Comparison of ENCODE assay signal across 13 cellular contexts in the genomic region with DNA sequence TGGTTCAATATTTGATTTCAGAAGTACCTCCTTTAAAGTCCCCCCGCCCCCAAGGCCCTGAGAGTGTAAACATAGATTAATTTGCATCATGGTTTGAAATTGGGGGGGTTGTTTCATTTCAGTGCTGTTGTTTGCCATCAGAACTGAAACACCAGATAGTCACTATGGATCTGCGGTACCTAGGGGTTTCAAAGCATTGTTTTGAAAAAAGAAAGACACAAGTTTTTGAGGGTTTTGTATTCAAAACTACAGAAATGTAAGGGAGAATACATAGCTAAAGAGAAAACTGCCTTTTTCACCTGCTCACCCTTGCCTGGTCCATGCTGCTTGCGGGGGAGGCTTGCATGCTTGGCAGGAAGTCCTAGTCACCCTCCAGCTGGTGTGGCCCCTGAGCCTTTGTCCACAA. TPM values are rescaled to one million over a fixed set of nuclear protein-coding genes. Genes with fewer than 3 reads are reported as not detected.
DNase-seq lines count a peak whose midpoint lies in the region; ATAC-seq, FAIRE-seq and TF ChIP-seq lines count a peak whose summit lies in the region.
"Had no signal": no experiment of that assay in that cellular context is flagged by ENCODE, and none has a peak within 500 bp of the region (broad histone marks: within the 10 kb centered on the region; RNA-seq: fewer than 3 reads in every experiment).

No MANE protein-coding gene starts in this region.

- no peak overlapping the region for H2BK15ac ChIP-seq in H1 (ENCODE audit: low read length)

- no peaks in the 10 kb centered on the region for H3K23me2 ChIP-seq in H1 (ENCODE audit: low read depth, low read length)

- H4K5ac ChIP-seq in H1 (ENCODE audit: insufficient read length, low read depth, low read length), result no peak overlapping the region

- no peak overlapping the region for H4K91ac ChIP-seq in H1 (replicated peaks; ENCODE audit: insufficient read length, low read length)

- TF ChIP-seq POLR2A in H1 (IDR thresholded peaks at IDR 0.05; ENCODE audit: control extremely low read depth in 1 of 2, low read depth in 2 of 2, low read length in 2 of 2), result no peak

- H2BK5ac ChIP-seq in H1 (ENCODE audit: low read depth, low read length), result peak overlapping the region; percentile 4; the same call in 1 of the 2 replicates

- CTCF ChIA-PET in H1 (lab: Charles Lee; ENCODE audit: partially characterized antibody), result interaction anchor here (0.7 to 3.1 kb wide), 13 partner anchors 16 to 210 kb away, joined by 3 to 16 read pairs (median 3); no protein-coding TSS in a partner anchor

- 84% methylated on average over 3 of the region's 3 CpGs; no CpG with 5 or more reads in 1 of the 2 experiments for WGBS in H1 (ENCODE audit: extremely low coverage in 1 of 2, insufficient coverage in 1 of 2, insufficient read length in 1 of 2, insufficient replicate concordance in 2 of 2, low coverage in 1 of 2, low lambda C conversion rate in 2 of 2, missing lambda C conversion rate in 1 of 2), 2 experiments

- peak overlapping the region; percentile 8; the same call in 1 of the 2 replicates for H3K27ac ChIP-seq in H1 (ENCODE audit: low read depth, low read length)
- no peak overlapping the region for H3K27ac ChIP-seq in left lung
- H3K27ac ChIP-seq: testis had no signal

- H3K9me3 ChIP-seq in H1 (ENCODE audit: insufficient read depth in 2 of 2, low read depth in 1 of 2, low read length in 1 of 2) (no peaks in the 10 kb centered on the region), left lung (no peaks in the 10 kb centered on the region)
- H3K9me3 ChIP-seq: testis had no signal

- H3K27me3 ChIP-seq in H1 (replicated peaks in 1 of 4; ENCODE audit: control insufficient read depth in 3 of 4, extremely low read depth in 1 of 4, insufficient read depth in 3 of 4, low read length in 3 of 4) (no peaks in the 10 kb centered on the region), left lung (no peaks in the 10 kb centered on the region)
- H3K27me3 ChIP-seq: testis had no signal

- TF ChIP-seq EP300 in H1 (IDR thresholded peaks at IDR 0.05; ENCODE audit: borderline replicate concordance in 1 of 2, low read depth in 2 of 2, low read length in 2 of 2), result no peak

- H3K9me3 Mint-ChIP-seq in endothelial cell (ENCODE audit: unreplicated experiment), result no peaks in the 10 kb centered on the region
- H3K9me3 Mint-ChIP-seq: activated T-cell treated with anti-CD3 and anti-CD28 coated beads, Interleukin-2, amount 50 U/mL, for 72 hours had no signal

- H4K20me1 ChIP-seq in H1 (replicated peaks in 1 of 2; ENCODE audit: control insufficient read depth in 1 of 2, insufficient read depth in 2 of 2, low read length in 2 of 2), result peaks cover 4 to 5% of the 10 kb centered on the region in 2 experiments

- no peaks in the 10 kb centered on the region for H3K27me3 Mint-ChIP-seq in endothelial cell (ENCODE audit: unreplicated experiment)

- H3K9ac ChIP-seq in H1 (replicated peaks in 1 of 4; ENCODE audit: extremely low read depth in 1 of 4, low read depth in 3 of 4, low read length in 3 of 4), result no peak overlapping the region

- no peak overlapping the region for H3K56ac ChIP-seq in H1 (replicated peaks; ENCODE audit: insufficient read length, low read depth, low read length)

- H3K4me3 ChIP-seq in H1 (ENCODE audit: extremely low read depth in 1 of 4, insufficient read depth in 2 of 4, low read depth in 3 of 4, low read length in 4 of 4), result no peak overlapping the region
- no peak overlapping the region for H3K4me3 ChIP-seq in left lung
- H3K4me3 ChIP-seq: testis had no signal

- H3K4me1 ChIP-seq in H1 (replicated peaks in 1 of 4; ENCODE audit: control insufficient read depth in 3 of 4, insufficient read depth in 4 of 4, low read length in 3 of 4), result peaks cover 0 to 8% (median 0%) of the 10 kb centered on the region in 4 experiments; a peak in 2 of 7 replicates
- no peaks in the 10 kb centered on the region for H3K4me1 ChIP-seq in left lung
- H3K4me1 ChIP-seq: testis had no signal

- peaks cover 10 to 53% (median 38%) of the 10 kb centered on the region in 4 experiments; a peak in 7 of 8 replicates for H3K36me3 ChIP-seq in H1 (ENCODE audit: control insufficient read depth in 2 of 4, insufficient read depth in 4 of 4, low read length in 3 of 4)
- H3K36me3 ChIP-seq in left lung, result peaks cover 0 to 36% of the 10 kb centered on the region in 2 donors

- POLR2A ChIA-PET in H1 (lab: Charles Lee; ENCODE audit: partially characterized antibody), result interaction anchor here (0.5 to 2.8 kb wide), 8 partner anchors 10 to 157 kb away, joined by 3 to 15 read pairs (median 4); a partner anchor contains a TSS

- H2BK12ac ChIP-seq in H1 (ENCODE audit: low read depth, low read length), result 0 out of 2 replicates have a peak overlapping the region, but pooled peaks have one; percentile 3

- no peak overlapping the region for H3K4ac ChIP-seq in H1 (replicated peaks; ENCODE audit: insufficient read length, low read depth, low read length)

- H3K4me2 ChIP-seq in H1 (ENCODE audit: insufficient read depth in 1 of 2, low read depth in 2 of 2, low read length in 2 of 2), result no peak overlapping the region

- H3K4me1 Mint-ChIP-seq in endothelial cell (ENCODE audit: unreplicated experiment), result no peaks in the 10 kb centered on the region

- no peak overlapping the region for H3K27ac Mint-ChIP-seq in endothelial cell (ENCODE audit: unreplicated experiment)
- H3K27ac Mint-ChIP-seq: activated T-cell treated with anti-CD3 and anti-CD28 coated beads, Interleukin-2, amount 50 U/mL, for 72 hours had no signal

- H2BK20ac ChIP-seq in H1 (ENCODE audit: low read length), result no peak overlapping the region

- no peak overlapping the region for H2AFZ ChIP-seq in H1 (ENCODE audit: low read length)

- TF ChIP-seq RAD21 in H1 (IDR thresholded peaks at IDR 0.05 in 1 of 2, conservative IDR thresholded peaks at IDR 0.05 in 1 of 2; ENCODE audit: low read depth in 2 of 2, low read length in 2 of 2), result no peak

- H2AK5ac ChIP-seq in H1 (ENCODE audit: low read depth, low read length), result no peak overlapping the region

- H3K23ac ChIP-seq in H1 (ENCODE audit: insufficient read length), result no peak overlapping the region

- H3K79me2 ChIP-seq in H1 (ENCODE audit: control insufficient read depth in 1 of 2, insufficient read depth in 2 of 2, low read length in 2 of 2), result no peaks in the 10 kb centered on the region

- H3K79me1 ChIP-seq in H1 (ENCODE audit: low read depth, low read length), result no peaks in the 10 kb centered on the region; the same call in none of the 2 replicates

- no peak overlapping the region for H4K8ac ChIP-seq in H1 (ENCODE audit: extremely low read depth, insufficient read depth, low read length)

- no peak overlapping the region for H3K18ac ChIP-seq in H1 (ENCODE audit: extremely low read depth, low read length)

- H2BK120ac ChIP-seq in H1 (replicated peaks; ENCODE audit: low read depth, low read length), result no peak overlapping the region

- TF ChIP-seq CTCF in H1 (IDR thresholded peaks at IDR 0.05; ENCODE audit: control extremely low read depth in 1 of 3, insufficient read depth in 1 of 3, low read depth in 1 of 3, low read length in 3 of 3) (no peak), left lung (IDR thresholded peaks at IDR 0.05) (no peak), endothelial cell (IDR thresholded peaks at IDR 0.05; ENCODE audit: unreplicated experiment) (no peak)

- no peak for FAIRE-seq in H1 (lab: Jason Lieb, UNC)

- H3K4me3 Mint-ChIP-seq in endothelial cell (ENCODE audit: unreplicated experiment), result no peak overlapping the region
- H3K4me3 Mint-ChIP-seq: activated T-cell treated with anti-CD3 and anti-CD28 coated beads, Interleukin-2, amount 50 U/mL, for 72 hours had no signal

- H3K14ac ChIP-seq in H1 (ENCODE audit: insufficient read length), result no peak overlapping the region

- peaks cover 31% of the 10 kb centered on the region for H3K36me3 Mint-ChIP-seq in endothelial cell (ENCODE audit: low read depth, unreplicated experiment)

- no peak for DNase-seq in H1 (ENCODE audit: low read depth in 1 of 2, low spot score in 2 of 2)
- DNase-seq in left lung, result no peak
- no peak for DNase-seq in RPMI8226
- DNase-seq in endothelial cell (ENCODE audit: low spot score), result no peak
- DNase-seq: activated T-cell treated with anti-CD3 and anti-CD28 coated beads, Interleukin-2, amount 50 U/mL, for 72 hours; HCEC 1CT; islet precursor cell; stimulated activated CD4-positive, alpha-beta T cell treated with anti-CD3 and anti-CD28 coated beads, Interleukin-2, amount 100 ng/mL, for 24 hours; T1000; testis had no signal

- intact Hi-C loops in left lung (cut with DNase I), result no loop called here

- peak; percentile 87 for ATAC-seq in GM18909 (IDR thresholded peaks at IDR 0.05; ENCODE audit: poor library complexity, unreplicated experiment)
- ATAC-seq in GM21576 (IDR thresholded peaks at IDR 0.05; ENCODE audit: unreplicated experiment), result peak; percentile 70
- peak; percentile 79 for ATAC-seq in HG03135 (IDR thresholded peaks at IDR 0.05; ENCODE audit: unreplicated experiment)
- no peak for ATAC-seq in left lung

TF ChIP-seq in H1, 55 proteins besides CTCF, POLR2A, EP300 and RAD21 (continues in another document):
- TF ChIP-seq CHD2 (IDR thresholded peaks at IDR 0.05; ENCODE audit: low read length) (no peak), BACH1 (IDR thresholded peaks at IDR 0.05; ENCODE audit: low read length) (no peak), CREB1 (IDR thresholded peaks at IDR 0.05) (no peak), ZNF274 (IDR thresholded peaks at IDR 0.05; ENCODE audit: borderline replicate concordance, extremely low read depth, low read length) (no peak), RBBP5 (IDR thresholded peaks at IDR 0.05; ENCODE audit: borderline replicate concordance, low read depth, low read length) (no peak), POLR2AphosphoS5 (IDR thresholded peaks at IDR 0.05; ENCODE audit: low read depth, low read length) (no peak), TAF7 (optimal IDR thresholded peaks at IDR 0.05; ENCODE audit: borderline replicate concordance, low read depth, low read length) (no peak), PHF8 (conservative IDR thresholded peaks at IDR 0.05; ENCODE audit: low read depth, low read length) (no peak), ASH2L (IDR thresholded peaks at IDR 0.05; ENCODE audit: low read length) (no peak)
- TF ChIP-seq, protein P1, sequence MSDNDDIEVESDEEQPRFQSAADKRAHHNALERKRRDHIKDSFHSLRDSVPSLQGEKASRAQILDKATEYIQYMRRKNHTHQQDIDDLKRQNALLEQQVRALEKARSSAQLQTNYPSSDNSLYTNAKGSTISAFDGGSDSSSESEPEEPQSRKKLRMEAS (IDR thresholded peaks at IDR 0.05), result no peak

RNA-seq across cellular contexts. Expression of a gene that starts 59.3 kb away (rescaled TPM):
- total RNA-seq in H1 (2021; fragmentation: NEBNext Ultra II Directional; extraction: Animal tissue kit (Norgen Biotek cat#: 25700)), result 17.1 and 17.7 TPM in 2 replicates
- polyA plus RNA-seq in H1 (2011; rRNA removed), result 11.3 and 11.4 TPM in 2 replicates
- polyA plus RNA-seq in H1 (2011; cell fraction: cytosol; rRNA removed), result 15.8 TPM
- polyA plus RNA-seq in H1 (2011; cell fraction: nucleus; rRNA removed), result 42.6 TPM
- polyA plus RNA-seq in H1 (2012, experiment 1 of 2), result 15.5 to 21.6 TPM (median 16.7 TPM) in 4 replicates
- polyA plus RNA-seq in H1 (2012, experiment 2 of 2), result 8.1 TPM
- polyA plus RNA-seq in H1 (2013, experiment 1 of 2), result 13.1 TPM
- 13.4 TPM for polyA plus RNA-seq in H1 (2013, experiment 2 of 2)
- polyA minus RNA-seq in H1 (2011; rRNA and poly(A)+ RNA removed), result 14.4 and 16.6 TPM in 2 replicates
- 8.4 TPM for polyA minus RNA-seq in H1 (2011; cell fraction: cytosol; rRNA and poly(A)+ RNA removed)
- polyA minus RNA-seq in H1 (2011; cell fraction: nucleus; rRNA and poly(A)+ RNA removed), result 26.4 TPM
- total RNA-seq in left lung, result 10 to 100 TPM; 14.1 to 15.3 TPM
- total RNA-seq in endothelial cell (ENCODE audit: unreplicated experiment), result 19.2 TPM
